In the genomic region with DNA sequence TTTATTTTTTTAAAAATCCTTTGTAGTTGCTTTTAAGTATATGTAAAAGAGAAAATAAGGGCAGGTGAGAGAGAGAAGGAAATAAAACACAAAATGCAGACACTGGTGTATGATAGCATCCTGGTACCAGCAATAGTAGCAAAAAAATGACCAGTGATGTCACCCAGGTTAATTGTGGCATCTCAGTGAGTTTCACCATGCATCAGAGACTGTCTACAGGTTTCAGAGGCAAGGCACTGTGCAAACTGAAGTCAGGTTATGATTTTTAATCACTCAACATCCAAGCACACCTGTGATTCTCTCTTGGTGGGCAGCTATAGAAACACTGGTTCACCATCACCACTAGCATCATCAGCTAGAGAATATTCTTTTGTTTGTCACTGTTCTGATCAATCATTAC, we compare ENCODE assay signal across 29 cellular contexts.
"Had no signal": no experiment of that assay in that cellular context is flagged by ENCODE, and none has a peak within 500 bp of the region (broad histone marks: within the 10 kb centered on the region; RNA-seq: fewer than 3 reads in every experiment).

No MANE protein-coding gene starts in this region.

- H3K9me3 ChIP-seq: ovary, psoas muscle, right lobe of liver, sigmoid colon, spleen, suprapubic skin, testis, tibial artery, transverse colon, upper lobe of right lung, uterus had no signal

- H3K9ac ChIP-seq: neural progenitor cell, parathyroid adenoma had no signal

- H3K27ac ChIP-seq: neural progenitor cell, ovary, parathyroid adenoma, psoas muscle, right lobe of liver, sigmoid colon, skin epidermis, spleen, suprapubic skin, testis, tibial artery, transverse colon, upper lobe of right lung, uterus had no signal

- H3K4me2 ChIP-seq: neural progenitor cell, smooth muscle cell had no signal

- H3K27me3 ChIP-seq: neural progenitor cell, ovary, right lobe of liver, sigmoid colon, spleen, suprapubic skin, testis, tibial artery, transverse colon, upper lobe of right lung, uterus had no signal

- H3K79me2 ChIP-seq: parathyroid adenoma had no signal

- H3K4me1 ChIP-seq: neural progenitor cell, parathyroid adenoma, psoas muscle, right lobe of liver, sigmoid colon, spleen, suprapubic skin, testis, tibial artery, transverse colon, upper lobe of right lung, uterus had no signal

- ATAC-seq: natural killer cell; right cardiac atrium; right lobe of liver; stimulated activated memory B cell treated with anti-CD40 and anti-IgM and Interleukin-4, amounts not matched to agents 10 μg/mL and 1 μg/mL and 100 μg/mL, for 72 hours; stimulated activated naive CD8-positive, alpha-beta T cell treated with anti-CD3 and anti-CD28 coated beads, Interleukin-15, amount 100 ng/mL, for 72 hours; stimulated activated naive CD8-positive, alpha-beta T cell treated with anti-CD3 and anti-CD28 coated beads, Interleukin-15, Interleukin-2, amounts not matched to agents 100 U/mL and 50 U/mL, for 24 hours; upper lobe of right lung had no signal

- H3K36me3 ChIP-seq: neural progenitor cell, ovary, right lobe of liver, sigmoid colon, spleen, suprapubic skin, tibial artery, transverse colon, upper lobe of right lung, uterus had no signal

- DNase-seq: natural killer cell; occipital lobe; ovary; posterior cingulate gyrus; psoas muscle; right cardiac atrium; right lobe of liver; sigmoid colon; spleen; stimulated activated CD4-positive, alpha-beta T cell treated with anti-CD3 and anti-CD28 coated beads, Interleukin-12 subunit alpha, Interleukin-12 subunit beta, amount 100 ng/mL, for 4 hours; stimulated activated CD4-positive, alpha-beta T cell treated with anti-CD3 and anti-CD28 coated beads, Interleukin-1b, Interleukin-23, amount 100 ng/mL, for 48 hours; stimulated activated CD4-positive, alpha-beta T cell treated with anti-CD3 and anti-CD28 coated beads, Interleukin-4, amount 100 ng/mL, for 1 hour; stimulated activated CD4-positive, alpha-beta T cell treated with anti-CD3 and anti-CD28 coated beads, Interleukin-4, amount 100 ng/mL, for 4 hours; stimulated activated CD8-positive, alpha-beta memory T cell treated with anti-CD3 and anti-CD28 coated beads, Interleukin-4, amount 100 ng/mL, for 48 hours; stimulated activated naive CD4-positive, alpha-beta T cell; stimulated activated naive CD8-positive, alpha-beta T cell treated with anti-CD3 and anti-CD28 coated beads, Interleukin-15, amount 100 ng/mL, for 72 hours; stimulated activated naive CD8-positive, alpha-beta T cell treated with anti-CD3 and anti-CD28 coated beads, Interleukin-15, Interleukin-2, amounts not matched to agents 100 U/mL and 50 U/mL, for 24 hours; substantia nigra; testis; tibial artery; transverse colon; upper lobe of right lung; uterus had no signal

- H3K4me3 ChIP-seq: neural progenitor cell, ovary, psoas muscle, right lobe of liver, sigmoid colon, skin epidermis, smooth muscle cell, spleen, suprapubic skin, testis, tibial artery, transverse colon, upper lobe of right lung, uterus had no signal

- H2AFZ ChIP-seq: neural progenitor cell, parathyroid adenoma had no signal
